ENCODE assay signal across 15 cellular contexts in genomic region chr16:81482329-81483063, GRCh38. TPM values are rescaled to one million over a fixed set of nuclear protein-coding genes. Genes with fewer than 3 reads are reported as not detected.
A peak's percentile ranks its signal among the peaks of the same experiment; 100 is the strongest.
DNase-seq lines count a peak whose midpoint lies in the region; ATAC-seq and TF ChIP-seq lines count a peak whose summit lies in the region.
"Had no signal": no experiment of that assay in that cellular context is flagged by ENCODE, and none has a peak within 500 bp of the region (broad histone marks: within the 10 kb centered on the region; RNA-seq: fewer than 3 reads in every experiment).

No MANE protein-coding gene starts in this region.

- H3K27me3 Mint-ChIP-seq in CD14-positive monocyte (ENCODE audit: low read depth in 3 of 3) (peaks cover 0 to 7% (median 2%) of the 10 kb centered on the region in 3 donors), activated B cell treated with CpG ODN at 0.5 μM for 24 hours (no peaks in the 10 kb centered on the region), naive B cell (no peaks in the 10 kb centered on the region)

- ATAC-seq in activated B cell treated with CpG ODN at 0.5 μM for 24 hours (ENCODE audit: low read depth) (no peak), naive B cell (ENCODE audit: low read depth in 2 of 2) (no peak), HG02610 (IDR thresholded peaks at IDR 0.05; ENCODE audit: unreplicated experiment) (no peak), HG02840 (IDR thresholded peaks at IDR 0.05; ENCODE audit: low FRiP score, unreplicated experiment) (no peak), GM18870 (IDR thresholded peaks at IDR 0.05; ENCODE audit: unreplicated experiment) (no peak)
- ATAC-seq: right cardiac atrium had no signal

- TF ChIP-seq CTCF in CD14-positive monocyte (IDR thresholded peaks at IDR 0.05) = no peak
- no peak for TF ChIP-seq CTCF in GM12865 (IDR thresholded peaks at IDR 0.05; ENCODE audit: insufficient read depth, low read depth, low read length, missing control alignments)
- TF ChIP-seq CTCF in activated B cell treated with CpG ODN at 0.5 μM for 24 hours (IDR thresholded peaks at IDR 0.05) = no peak

- no peak overlapping the region for H3K4me3 ChIP-seq in GM12865 (ENCODE audit: low read depth, low read length)
- H3K4me3 ChIP-seq: SJCRH30 had no signal

- H3K36me3 Mint-ChIP-seq in CD14-positive monocyte = peaks cover 28 to 57% of the 10 kb centered on the region in 2 donors
- peaks cover 11% of the 10 kb centered on the region for H3K36me3 Mint-ChIP-seq in activated B cell treated with CpG ODN at 0.5 μM for 24 hours (ENCODE audit: low read depth)
- H3K36me3 Mint-ChIP-seq in naive B cell = peaks cover 0 to 7% of the 10 kb centered on the region in 2 donors

- POLR2A ChIA-PET in activated B cell treated with CpG ODN at 0.5 μM for 24 hours (lab: Charles Lee) = interaction anchor here (1.0 to 12.7 kb wide), 7 partner anchors 13 to 334 kb away, joined by 3 to 307 read pairs (median 8); partner anchors contain the start of gene CMIP

- H3K4me3 Mint-ChIP-seq in CD14-positive monocyte (peak overlapping the region; percentile 46 to 63), activated B cell treated with CpG ODN at 0.5 μM for 24 hours (peak overlapping the region; percentile 79), naive B cell (peak overlapping the region in 7 of 8 donors; percentile 40 to 87 (median 81))

- H3K9me3 Mint-ChIP-seq in CD14-positive monocyte (peaks cover 0 to 2% (median 0%) of the 10 kb centered on the region in 7 donors), activated B cell treated with CpG ODN at 0.5 μM for 24 hours (no peaks in the 10 kb centered on the region), naive B cell (peaks cover 0 to 3% (median 0%) of the 10 kb centered on the region in 7 donors)

- H3K27ac Mint-ChIP-seq in CD14-positive monocyte = peak overlapping the region; percentile 98 to 100 (median 99)
- H3K27ac Mint-ChIP-seq in activated B cell treated with CpG ODN at 0.5 μM for 24 hours = peak overlapping the region; percentile 93
- H3K27ac Mint-ChIP-seq in naive B cell = peak overlapping the region; percentile 98 to 100 (median 99)

- DNase-seq in CD14-positive monocyte (ENCODE audit: low spot score) = no peak
- DNase-seq in GM12865 (ENCODE audit: low read depth) = peak; percentile 23
- DNase-seq in activated B cell treated with CpG ODN at 0.5 μM for 24 hours = no peak
- no peak for DNase-seq in naive B cell
- DNase-seq in GM19240 (ENCODE audit: insufficient read length, low spot score) = no peak
- DNase-seq: activated T-cell treated with anti-CD3 and anti-CD28 coated beads for 4 hours, dermis blood vessel endothelial cell, KG1, NCI-H187, NCI-H748 treated with DMSO at 0.1 percent for 48 hours, SJCRH30 had no signal

- intact Hi-C loops in CD14-positive monocyte (cut with micrococcal nuclease) = loop anchor here in 1 of 2 donors (5.0 kb wide), 1 partner anchor 35 kb away; no protein-coding TSS in a partner anchor
- intact Hi-C loops in activated B cell treated with CpG ODN at 0.5 μM for 24 hours (cut with micrococcal nuclease) = loop anchor here (5.0 kb wide), 1 partner anchor 350 kb away; no protein-coding TSS in a partner anchor

- H3K4me1 Mint-ChIP-seq in CD14-positive monocyte (peaks cover 88% of the 10 kb centered on the region), activated B cell treated with CpG ODN at 0.5 μM for 24 hours (peaks cover 78% of the 10 kb centered on the region), naive B cell (peaks cover 59 to 86% (median 75%) of the 10 kb centered on the region in 3 donors)

- CTCF ChIA-PET in activated B cell treated with CpG ODN at 0.5 μM for 24 hours (lab: Charles Lee) = interaction anchor here (0.9 to 2.5 kb wide), 4 partner anchors 12 to 140 kb away, joined by 4 to 14 read pairs (median 7); no protein-coding TSS in a partner anchor

RNA-seq across cellular contexts. Expression of gene CMIP, which starts 37.9 kb away (rescaled TPM):
- polyA plus RNA-seq in CD14-positive monocyte (under 1 TPM; 0.85 to 0.93 TPM), naive B cell (ENCODE audit: low read depth in 6 of 6) (1 to 10 TPM in 3 of 6 donors, under 1 TPM in 3; 0.61 to 2.5 (median 1.3) TPM)
- 62.4 and 76.3 TPM in 2 replicates for total RNA-seq in activated B cell treated with CpG ODN at 0.5 μM for 24 hours
